ENCODE assay signal across 1 cellular context in genomic region chr7:101936612-101937231, GRCh38.
TF ChIP-seq lines count a peak whose summit lies in the region.

No MANE protein-coding gene starts in this region.

TF ChIP-seq in WTC11, 78 proteins besides CTCF, POLR2A, EP300 and RAD21 (continued from another document):
- TF ChIP-seq USF1 (CRISPR knock-in tag; IDR thresholded peaks at IDR 0.05) (peak; percentile 49), SMAD3 (CRISPR knock-in tag; IDR thresholded peaks at IDR 0.05; ENCODE audit: borderline replicate concordance) (no peak), IRF1 (CRISPR knock-in tag; IDR thresholded peaks at IDR 0.05) (0 out of 2 replicates have a peak, but pooled peaks have one; percentile 57), ZNF121 (CRISPR knock-in tag; IDR thresholded peaks at IDR 0.05) (no peak), NR2C2 (CRISPR knock-in tag; IDR thresholded peaks at IDR 0.05) (no peak), ZNF138 (CRISPR knock-in tag; conservative IDR thresholded peaks at IDR 0.05) (0 out of 2 replicates have a peak, but pooled peaks have one; percentile 65), CBFB (CRISPR knock-in tag; IDR thresholded peaks at IDR 0.05; ENCODE audit: low read depth) (0 out of 2 replicates have a peak, but pooled peaks have one; percentile 76), GTF2I (CRISPR knock-in tag; conservative IDR thresholded peaks at IDR 0.05) (no peak), KAT7 (CRISPR knock-in tag; IDR thresholded peaks at IDR 0.05; ENCODE audit: borderline replicate concordance) (0 out of 2 replicates have a peak, but pooled peaks have one; percentile 73), TCF7 (CRISPR knock-in tag; IDR thresholded peaks at IDR 0.05; ENCODE audit: low read depth) (no peak), PRDM15 (CRISPR knock-in tag; IDR thresholded peaks at IDR 0.05) (peak; percentile 52), MAX (CRISPR knock-in tag; IDR thresholded peaks at IDR 0.05) (peak; percentile 65), NFE2L1 (CRISPR knock-in tag; IDR thresholded peaks at IDR 0.05) (peak; percentile 35)
TF ChIP-seq in WTC11: peak in this region for 22.
